In the genomic region with DNA sequence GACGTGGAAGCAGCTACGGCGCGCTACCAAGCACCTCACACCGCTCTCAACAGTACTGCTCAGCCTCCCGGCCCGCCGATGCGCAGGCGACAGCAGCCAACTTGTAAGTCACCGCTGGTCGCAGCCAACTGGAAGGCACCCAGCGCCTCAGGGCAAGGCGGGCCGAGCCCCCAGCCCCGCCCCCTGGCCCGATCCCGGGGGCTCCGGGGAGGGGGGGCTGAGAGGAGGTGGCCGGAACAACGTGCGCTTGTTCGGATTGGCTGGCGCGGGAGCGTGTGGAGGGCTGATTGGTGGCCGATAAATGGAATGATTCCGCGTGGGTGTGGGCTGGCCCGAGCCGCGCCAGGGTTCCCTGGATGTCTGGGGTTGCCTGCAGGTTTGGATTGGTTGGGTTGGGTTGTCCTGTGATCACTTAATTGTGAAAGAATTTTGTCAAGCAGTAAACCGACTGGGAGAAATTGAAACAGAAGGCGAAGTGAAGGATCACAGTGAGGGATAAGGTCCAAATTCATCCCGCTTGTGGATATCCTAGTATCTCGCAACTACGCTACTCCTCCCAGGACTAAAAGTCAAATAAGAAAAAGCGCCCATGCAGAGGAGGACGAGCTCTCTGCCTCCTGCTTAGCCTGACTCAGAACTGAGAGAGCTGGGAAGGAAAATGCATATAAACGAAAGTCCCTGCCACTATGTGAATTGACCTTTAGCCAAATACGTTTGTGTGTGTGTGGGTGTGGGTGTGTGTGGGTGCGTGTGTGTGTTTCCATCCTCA, we compare ENCODE assay signal across 1 cellular context.
TF ChIP-seq lines count a peak whose summit lies in the region.

A gene with protein sequence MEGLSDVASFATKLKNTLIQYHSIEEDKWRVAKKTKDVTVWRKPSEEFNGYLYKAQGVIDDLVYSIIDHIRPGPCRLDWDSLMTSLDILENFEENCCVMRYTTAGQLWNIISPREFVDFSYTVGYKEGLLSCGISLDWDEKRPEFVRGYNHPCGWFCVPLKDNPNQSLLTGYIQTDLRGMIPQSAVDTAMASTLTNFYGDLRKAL (minus strand): TSS at position 130 of the 769 bp plus-strand sequence. CDS start 5,102 bp downstream, outside the sequence.

TF ChIP-seq in HepG2, 621 proteins besides CTCF, POLR2A, EP300 and RAD21 (continued from another document and continues in another):
- TF ChIP-seq, protein P1, sequence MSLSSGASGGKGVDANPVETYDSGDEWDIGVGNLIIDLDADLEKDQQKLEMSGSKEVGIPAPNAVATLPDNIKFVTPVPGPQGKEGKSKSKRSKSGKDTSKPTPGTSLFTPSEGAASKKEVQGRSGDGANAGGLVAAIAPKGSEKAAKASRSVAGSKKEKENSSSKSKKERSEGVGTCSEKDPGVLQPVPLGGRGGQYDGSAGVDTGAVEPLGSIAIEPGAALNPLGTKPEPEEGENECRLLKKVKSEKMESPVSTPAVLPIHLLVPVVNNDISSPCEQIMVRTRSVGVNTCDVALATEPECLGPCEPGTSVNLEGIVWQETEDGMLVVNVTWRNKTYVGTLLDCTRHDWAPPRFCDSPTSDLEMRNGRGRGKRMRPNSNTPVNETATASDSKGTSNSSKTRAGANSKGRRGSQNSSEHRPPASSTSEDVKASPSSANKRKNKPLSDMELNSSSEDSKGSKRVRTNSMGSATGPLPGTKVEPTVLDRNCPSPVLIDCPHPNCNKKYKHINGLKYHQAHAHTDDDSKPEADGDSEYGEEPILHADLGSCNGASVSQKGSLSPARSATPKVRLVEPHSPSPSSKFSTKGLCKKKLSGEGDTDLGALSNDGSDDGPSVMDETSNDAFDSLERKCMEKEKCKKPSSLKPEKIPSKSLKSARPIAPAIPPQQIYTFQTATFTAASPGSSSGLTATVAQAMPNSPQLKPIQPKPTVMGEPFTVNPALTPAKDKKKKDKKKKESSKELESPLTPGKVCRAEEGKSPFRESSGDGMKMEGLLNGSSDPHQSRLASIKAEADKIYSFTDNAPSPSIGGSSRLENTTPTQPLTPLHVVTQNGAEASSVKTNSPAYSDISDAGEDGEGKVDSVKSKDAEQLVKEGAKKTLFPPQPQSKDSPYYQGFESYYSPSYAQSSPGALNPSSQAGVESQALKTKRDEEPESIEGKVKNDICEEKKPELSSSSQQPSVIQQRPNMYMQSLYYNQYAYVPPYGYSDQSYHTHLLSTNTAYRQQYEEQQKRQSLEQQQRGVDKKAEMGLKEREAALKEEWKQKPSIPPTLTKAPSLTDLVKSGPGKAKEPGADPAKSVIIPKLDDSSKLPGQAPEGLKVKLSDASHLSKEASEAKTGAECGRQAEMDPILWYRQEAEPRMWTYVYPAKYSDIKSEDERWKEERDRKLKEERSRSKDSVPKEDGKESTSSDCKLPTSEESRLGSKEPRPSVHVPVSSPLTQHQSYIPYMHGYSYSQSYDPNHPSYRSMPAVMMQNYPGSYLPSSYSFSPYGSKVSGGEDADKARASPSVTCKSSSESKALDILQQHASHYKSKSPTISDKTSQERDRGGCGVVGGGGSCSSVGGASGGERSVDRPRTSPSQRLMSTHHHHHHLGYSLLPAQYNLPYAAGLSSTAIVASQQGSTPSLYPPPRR (CRISPR knock-in tag; IDR thresholded peaks at IDR 0.05; ENCODE audit: borderline replicate concordance), result peak; percentile 16; the same call in 1 of the 2 replicates
- TF ChIP-seq TMF1 (CRISPR knock-in tag; IDR thresholded peaks at IDR 0.05; ENCODE audit: low read depth), result 0 out of 2 replicates have a peak, but pooled peaks have one; percentile 46
- TF ChIP-seq HNF4A (CRISPR knock-in tag; IDR thresholded peaks at IDR 0.05), result peak; percentile 31; the same call in 1 of the 2 replicates
- no peak for TF ChIP-seq CAMTA2 (CRISPR knock-in tag; IDR thresholded peaks at IDR 0.05; ENCODE audit: borderline replicate concordance)
- no peak; the same call in 1 of the 2 replicates for TF ChIP-seq MIER3 (CRISPR knock-in tag; IDR thresholded peaks at IDR 0.05; ENCODE audit: borderline replicate concordance)
- TF ChIP-seq AHR (CRISPR knock-in tag; IDR thresholded peaks at IDR 0.05), result no peak; the same call in 1 of the 2 replicates
- TF ChIP-seq, protein P2, sequence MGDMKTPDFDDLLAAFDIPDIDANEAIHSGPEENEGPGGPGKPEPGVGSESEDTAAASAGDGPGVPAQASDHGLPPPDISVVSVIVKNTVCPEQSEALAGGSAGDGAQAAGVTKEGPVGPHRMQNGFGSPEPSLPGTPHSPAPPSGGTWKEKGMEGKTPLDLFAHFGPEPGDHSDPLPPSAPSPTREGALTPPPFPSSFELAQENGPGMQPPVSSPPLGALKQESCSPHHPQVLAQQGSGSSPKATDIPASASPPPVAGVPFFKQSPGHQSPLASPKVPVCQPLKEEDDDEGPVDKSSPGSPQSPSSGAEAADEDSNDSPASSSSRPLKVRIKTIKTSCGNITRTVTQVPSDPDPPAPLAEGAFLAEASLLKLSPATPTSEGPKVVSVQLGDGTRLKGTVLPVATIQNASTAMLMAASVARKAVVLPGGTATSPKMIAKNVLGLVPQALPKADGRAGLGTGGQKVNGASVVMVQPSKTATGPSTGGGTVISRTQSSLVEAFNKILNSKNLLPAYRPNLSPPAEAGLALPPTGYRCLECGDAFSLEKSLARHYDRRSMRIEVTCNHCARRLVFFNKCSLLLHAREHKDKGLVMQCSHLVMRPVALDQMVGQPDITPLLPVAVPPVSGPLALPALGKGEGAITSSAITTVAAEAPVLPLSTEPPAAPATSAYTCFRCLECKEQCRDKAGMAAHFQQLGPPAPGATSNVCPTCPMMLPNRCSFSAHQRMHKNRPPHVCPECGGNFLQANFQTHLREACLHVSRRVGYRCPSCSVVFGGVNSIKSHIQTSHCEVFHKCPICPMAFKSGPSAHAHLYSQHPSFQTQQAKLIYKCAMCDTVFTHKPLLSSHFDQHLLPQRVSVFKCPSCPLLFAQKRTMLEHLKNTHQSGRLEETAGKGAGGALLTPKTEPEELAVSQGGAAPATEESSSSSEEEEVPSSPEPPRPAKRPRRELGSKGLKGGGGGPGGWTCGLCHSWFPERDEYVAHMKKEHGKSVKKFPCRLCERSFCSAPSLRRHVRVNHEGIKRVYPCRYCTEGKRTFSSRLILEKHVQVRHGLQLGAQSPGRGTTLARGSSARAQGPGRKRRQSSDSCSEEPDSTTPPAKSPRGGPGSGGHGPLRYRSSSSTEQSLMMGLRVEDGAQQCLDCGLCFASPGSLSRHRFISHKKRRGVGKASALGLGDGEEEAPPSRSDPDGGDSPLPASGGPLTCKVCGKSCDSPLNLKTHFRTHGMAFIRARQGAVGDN (CRISPR knock-in tag; IDR thresholded peaks at IDR 0.05), result peak; percentile 91
- TF ChIP-seq, protein P3, sequence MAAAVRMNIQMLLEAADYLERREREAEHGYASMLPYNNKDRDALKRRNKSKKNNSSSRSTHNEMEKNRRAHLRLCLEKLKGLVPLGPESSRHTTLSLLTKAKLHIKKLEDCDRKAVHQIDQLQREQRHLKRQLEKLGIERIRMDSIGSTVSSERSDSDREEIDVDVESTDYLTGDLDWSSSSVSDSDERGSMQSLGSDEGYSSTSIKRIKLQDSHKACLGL (CRISPR knock-in tag; IDR thresholded peaks at IDR 0.05), result 0 out of 2 replicates have a peak, but pooled peaks have one; percentile 28
- TF ChIP-seq, protein P4, sequence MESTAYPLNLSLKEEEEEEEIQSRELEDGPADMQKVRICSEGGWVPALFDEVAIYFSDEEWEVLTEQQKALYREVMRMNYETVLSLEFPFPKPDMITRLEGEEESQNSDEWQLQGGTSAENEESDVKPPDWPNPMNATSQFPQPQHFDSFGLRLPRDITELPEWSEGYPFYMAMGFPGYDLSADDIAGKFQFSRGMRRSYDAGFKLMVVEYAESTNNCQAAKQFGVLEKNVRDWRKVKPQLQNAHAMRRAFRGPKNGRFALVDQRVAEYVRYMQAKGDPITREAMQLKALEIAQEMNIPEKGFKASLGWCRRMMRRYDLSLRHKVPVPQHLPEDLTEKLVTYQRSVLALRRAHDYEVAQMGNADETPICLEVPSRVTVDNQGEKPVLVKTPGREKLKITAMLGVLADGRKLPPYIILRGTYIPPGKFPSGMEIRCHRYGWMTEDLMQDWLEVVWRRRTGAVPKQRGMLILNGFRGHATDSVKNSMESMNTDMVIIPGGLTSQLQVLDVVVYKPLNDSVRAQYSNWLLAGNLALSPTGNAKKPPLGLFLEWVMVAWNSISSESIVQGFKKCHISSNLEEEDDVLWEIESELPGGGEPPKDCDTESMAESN (CRISPR knock-in tag; conservative IDR thresholded peaks at IDR 0.05), result peak; percentile 70
- no peak for TF ChIP-seq ZSCAN22 (CRISPR knock-in tag; IDR thresholded peaks at IDR 0.05)
- no peak for TF ChIP-seq ZNF468 (CRISPR knock-in tag; IDR thresholded peaks at IDR 0.05)
- TF ChIP-seq ZNF343 (CRISPR knock-in tag; IDR thresholded peaks at IDR 0.05), result no peak
- no peak for TF ChIP-seq ZNF101 (CRISPR knock-in tag; IDR thresholded peaks at IDR 0.05; ENCODE audit: borderline replicate concordance, low read depth)
- peak; percentile 86; the same call in 1 of the 2 replicates for TF ChIP-seq ZNF766 (CRISPR knock-in tag; IDR thresholded peaks at IDR 0.05; ENCODE audit: borderline replicate concordance)
- TF ChIP-seq ZNF564 (CRISPR knock-in tag; IDR thresholded peaks at IDR 0.05), result peak; percentile 64; the same call in 1 of the 2 replicates
- no peak for TF ChIP-seq SP1 (IDR thresholded peaks at IDR 0.05)
- peak; percentile 91 for TF ChIP-seq SP1 (CRISPR knock-in tag; IDR thresholded peaks at IDR 0.05)
- peak; percentile 73; the same call in 1 of the 2 replicates for TF ChIP-seq ZMYM2 (CRISPR knock-in tag; IDR thresholded peaks at IDR 0.05)
- TF ChIP-seq KLF11 (CRISPR knock-in tag; IDR thresholded peaks at IDR 0.05), result no peak; the same call in 1 of the 2 replicates
- TF ChIP-seq ZIK1 (CRISPR knock-in tag; IDR thresholded peaks at IDR 0.05; ENCODE audit: borderline replicate concordance, low read depth), result no peak; the same call in 1 of the 2 replicates
- TF ChIP-seq ZNF317 (CRISPR knock-in tag; IDR thresholded peaks at IDR 0.05), result peak; percentile 93
- TF ChIP-seq ZSCAN31 (CRISPR knock-in tag; IDR thresholded peaks at IDR 0.05; ENCODE audit: low read depth), result peak; percentile 19
- TF ChIP-seq, protein P5, sequence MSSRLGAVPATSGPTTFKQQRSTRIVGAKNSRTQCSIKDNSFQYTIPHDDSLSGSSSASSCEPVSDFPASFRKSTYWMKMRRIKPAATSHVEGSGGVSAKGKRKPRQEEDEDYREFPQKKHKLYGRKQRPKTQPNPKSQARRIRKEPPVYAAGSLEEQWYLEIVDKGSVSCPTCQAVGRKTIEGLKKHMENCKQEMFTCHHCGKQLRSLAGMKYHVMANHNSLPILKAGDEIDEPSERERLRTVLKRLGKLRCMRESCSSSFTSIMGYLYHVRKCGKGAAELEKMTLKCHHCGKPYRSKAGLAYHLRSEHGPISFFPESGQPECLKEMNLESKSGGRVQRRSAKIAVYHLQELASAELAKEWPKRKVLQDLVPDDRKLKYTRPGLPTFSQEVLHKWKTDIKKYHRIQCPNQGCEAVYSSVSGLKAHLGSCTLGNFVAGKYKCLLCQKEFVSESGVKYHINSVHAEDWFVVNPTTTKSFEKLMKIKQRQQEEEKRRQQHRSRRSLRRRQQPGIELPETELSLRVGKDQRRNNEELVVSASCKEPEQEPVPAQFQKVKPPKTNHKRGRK (CRISPR knock-in tag; IDR thresholded peaks at IDR 0.05), result no peak
- TF ChIP-seq RARA (CRISPR knock-in tag; IDR thresholded peaks at IDR 0.05), result peak; percentile 49
- no peak for TF ChIP-seq ZNF549 (CRISPR knock-in tag; IDR thresholded peaks at IDR 0.05)
- TF ChIP-seq, protein P6, sequence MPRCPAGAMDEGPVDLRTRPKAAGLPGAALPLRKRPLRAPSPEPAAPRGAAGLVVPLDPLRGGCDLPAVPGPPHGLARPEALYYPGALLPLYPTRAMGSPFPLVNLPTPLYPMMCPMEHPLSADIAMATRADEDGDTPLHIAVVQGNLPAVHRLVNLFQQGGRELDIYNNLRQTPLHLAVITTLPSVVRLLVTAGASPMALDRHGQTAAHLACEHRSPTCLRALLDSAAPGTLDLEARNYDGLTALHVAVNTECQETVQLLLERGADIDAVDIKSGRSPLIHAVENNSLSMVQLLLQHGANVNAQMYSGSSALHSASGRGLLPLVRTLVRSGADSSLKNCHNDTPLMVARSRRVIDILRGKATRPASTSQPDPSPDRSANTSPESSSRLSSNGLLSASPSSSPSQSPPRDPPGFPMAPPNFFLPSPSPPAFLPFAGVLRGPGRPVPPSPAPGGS (CRISPR knock-in tag; IDR thresholded peaks at IDR 0.05), result peak; percentile 93
- peak; percentile 79 for TF ChIP-seq HOXD1 (CRISPR knock-in tag; IDR thresholded peaks at IDR 0.05)
- 0 out of 2 replicates have a peak, but pooled peaks have one; percentile 42 for TF ChIP-seq KDM5A (IDR thresholded peaks at IDR 0.05; ENCODE audit: borderline replicate concordance, low read length)
- peak; percentile 98 for TF ChIP-seq ZNF501 (CRISPR knock-in tag; IDR thresholded peaks at IDR 0.05)
- no peak for TF ChIP-seq STAG1 (CRISPR knock-in tag; IDR thresholded peaks at IDR 0.05)
- peak; percentile 41 for TF ChIP-seq FOSL2 (CRISPR knock-in tag; IDR thresholded peaks at IDR 0.05)
- no peak for TF ChIP-seq ATF7 (IDR thresholded peaks at IDR 0.05)
- TF ChIP-seq ATF7 (CRISPR knock-in tag; IDR thresholded peaks at IDR 0.05), result no peak
- peak; percentile 97 for TF ChIP-seq SRSF1 (optimal IDR thresholded peaks at IDR 0.05; ENCODE audit: low read depth, low read length)
- TF ChIP-seq, protein P7, sequence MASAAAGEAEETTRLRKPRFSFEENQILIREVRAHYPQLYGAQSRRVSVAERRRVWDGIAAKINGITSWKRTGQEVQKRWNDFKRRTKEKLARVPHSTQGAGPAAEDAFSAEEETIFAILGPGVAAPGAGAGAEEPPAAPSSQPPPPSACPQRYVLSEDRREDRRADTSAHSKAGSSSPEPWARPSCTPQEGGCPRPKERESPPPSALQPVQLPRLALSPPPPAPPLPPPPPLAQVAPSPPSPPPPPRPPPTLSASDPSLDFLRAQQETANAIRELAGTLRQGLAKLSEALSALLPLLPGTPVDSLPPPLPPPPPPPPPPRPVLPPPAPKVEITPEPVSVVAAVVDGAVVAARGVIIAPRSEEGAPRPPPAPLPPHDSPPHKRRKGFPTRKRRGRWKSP (CRISPR knock-in tag; IDR thresholded peaks at IDR 0.05), result peak; percentile 91
- TF ChIP-seq ZNF136 (CRISPR knock-in tag; IDR thresholded peaks at IDR 0.05; ENCODE audit: low read depth), result 0 out of 2 replicates have a peak, but pooled peaks have one; percentile 62
- peak; percentile 62; the same call in 1 of the 2 replicates for TF ChIP-seq ZSCAN25 (CRISPR knock-in tag; IDR thresholded peaks at IDR 0.05)
- no peak for TF ChIP-seq ZNF256 (CRISPR knock-in tag; conservative IDR thresholded peaks at IDR 0.05)
- no peak for TF ChIP-seq ZKSCAN5 (CRISPR knock-in tag; IDR thresholded peaks at IDR 0.05)
- peak; percentile 48; the same call in 1 of the 2 replicates for TF ChIP-seq ELF4 (CRISPR knock-in tag; IDR thresholded peaks at IDR 0.05; ENCODE audit: borderline replicate concordance)
- peak; percentile 73 for TF ChIP-seq BCL6 (CRISPR knock-in tag; IDR thresholded peaks at IDR 0.05)
- TF ChIP-seq, protein P8, sequence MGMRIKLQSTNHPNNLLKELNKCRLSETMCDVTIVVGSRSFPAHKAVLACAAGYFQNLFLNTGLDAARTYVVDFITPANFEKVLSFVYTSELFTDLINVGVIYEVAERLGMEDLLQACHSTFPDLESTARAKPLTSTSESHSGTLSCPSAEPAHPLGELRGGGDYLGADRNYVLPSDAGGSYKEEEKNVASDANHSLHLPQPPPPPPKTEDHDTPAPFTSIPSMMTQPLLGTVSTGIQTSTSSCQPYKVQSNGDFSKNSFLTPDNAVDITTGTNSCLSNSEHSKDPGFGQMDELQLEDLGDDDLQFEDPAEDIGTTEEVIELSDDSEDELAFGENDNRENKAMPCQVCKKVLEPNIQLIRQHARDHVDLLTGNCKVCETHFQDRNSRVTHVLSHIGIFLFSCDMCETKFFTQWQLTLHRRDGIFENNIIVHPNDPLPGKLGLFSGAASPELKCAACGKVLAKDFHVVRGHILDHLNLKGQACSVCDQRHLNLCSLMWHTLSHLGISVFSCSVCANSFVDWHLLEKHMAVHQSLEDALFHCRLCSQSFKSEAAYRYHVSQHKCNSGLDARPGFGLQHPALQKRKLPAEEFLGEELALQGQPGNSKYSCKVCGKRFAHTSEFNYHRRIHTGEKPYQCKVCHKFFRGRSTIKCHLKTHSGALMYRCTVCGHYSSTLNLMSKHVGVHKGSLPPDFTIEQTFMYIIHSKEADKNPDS (CRISPR knock-in tag; IDR thresholded peaks at IDR 0.05), result 0 out of 2 replicates have a peak, but pooled peaks have one; percentile 45
